6 cellular contexts compared by ENCODE assay signal in the genomic region with DNA sequence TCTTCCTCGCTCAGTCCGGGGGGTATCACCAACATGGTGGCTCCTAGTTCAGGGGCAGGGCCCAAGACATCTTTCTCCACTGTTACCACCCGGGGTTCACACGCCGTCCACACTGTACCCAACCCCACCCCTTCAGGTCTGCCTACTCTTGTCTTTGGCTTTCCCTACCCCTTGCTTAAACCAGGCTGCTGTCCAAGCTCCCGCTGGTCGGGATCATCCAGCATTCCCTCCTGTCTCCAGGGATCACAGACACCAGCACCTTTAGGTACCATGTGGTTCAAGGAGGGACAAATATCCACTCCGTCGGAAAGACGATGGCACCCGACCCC. TPM values are rescaled to one million over a fixed set of nuclear protein-coding genes. Genes with fewer than 3 reads are reported as not detected.
A peak's percentile ranks its signal among the peaks of the same experiment; 100 is the strongest.
DNase-seq lines count a peak whose midpoint lies in the region; ATAC-seq and TF ChIP-seq lines count a peak whose summit lies in the region.

No MANE protein-coding gene starts in this region.

- peak; percentile 1 for ATAC-seq in GM19035 (IDR thresholded peaks at IDR 0.05; ENCODE audit: unreplicated experiment)
- peak; percentile 14 for ATAC-seq in left colon
- ATAC-seq in GM19395 (IDR thresholded peaks at IDR 0.05; ENCODE audit: unreplicated experiment), result no peak

- peak overlapping the region; percentile 73 for H3K27ac ChIP-seq in VCaP

- intact Hi-C loops in left colon (cut with DNase I, micrococcal nuclease), result no loop called here

- DNase-seq in left colon, result no peak
- no peak for DNase-seq in stimulated activated CD4-positive, alpha-beta T cell treated with anti-CD3 and anti-CD28 coated beads, Interleukin-4, amount 100 ng/mL, for 4 hours
- no peak for DNase-seq in DMS153 (lab: John Stamatoyannopoulos, UW)

- no peak for TF ChIP-seq CTCF in VCaP (conservative IDR thresholded peaks at IDR 0.05)

RNA-seq across cellular contexts. Expression of gene NELFE, which starts 0.4 kb away (rescaled TPM):
- 10 to 100 TPM; 47.9 to 51.3 TPM for total RNA-seq in left colon

RNA-seq across cellular contexts. Expression of gene SKIC2, which starts 0.6 kb away (rescaled TPM):
- 10 to 100 TPM; 55.4 to 70.8 TPM for total RNA-seq in left colon

RNA-seq across cellular contexts. Expression of gene CFB, which starts 12.5 kb away (rescaled TPM):
- total RNA-seq in left colon, result 10 to 100 TPM; 22.2 to 58.8 TPM

RNA-seq across cellular contexts. Expression of gene DXO, which starts 13.6 kb away (rescaled TPM):
- total RNA-seq in left colon, result 10 to 100 TPM; 14.4 to 15.8 TPM

RNA-seq across cellular contexts. Expression of gene C4A, which starts 23.5 kb away (rescaled TPM):
- total RNA-seq in left colon, result 10 to 100 TPM in 1 of 2 donors, 1 to 10 TPM in 1; 4.1 to 40.0 TPM
